In the genomic region with DNA sequence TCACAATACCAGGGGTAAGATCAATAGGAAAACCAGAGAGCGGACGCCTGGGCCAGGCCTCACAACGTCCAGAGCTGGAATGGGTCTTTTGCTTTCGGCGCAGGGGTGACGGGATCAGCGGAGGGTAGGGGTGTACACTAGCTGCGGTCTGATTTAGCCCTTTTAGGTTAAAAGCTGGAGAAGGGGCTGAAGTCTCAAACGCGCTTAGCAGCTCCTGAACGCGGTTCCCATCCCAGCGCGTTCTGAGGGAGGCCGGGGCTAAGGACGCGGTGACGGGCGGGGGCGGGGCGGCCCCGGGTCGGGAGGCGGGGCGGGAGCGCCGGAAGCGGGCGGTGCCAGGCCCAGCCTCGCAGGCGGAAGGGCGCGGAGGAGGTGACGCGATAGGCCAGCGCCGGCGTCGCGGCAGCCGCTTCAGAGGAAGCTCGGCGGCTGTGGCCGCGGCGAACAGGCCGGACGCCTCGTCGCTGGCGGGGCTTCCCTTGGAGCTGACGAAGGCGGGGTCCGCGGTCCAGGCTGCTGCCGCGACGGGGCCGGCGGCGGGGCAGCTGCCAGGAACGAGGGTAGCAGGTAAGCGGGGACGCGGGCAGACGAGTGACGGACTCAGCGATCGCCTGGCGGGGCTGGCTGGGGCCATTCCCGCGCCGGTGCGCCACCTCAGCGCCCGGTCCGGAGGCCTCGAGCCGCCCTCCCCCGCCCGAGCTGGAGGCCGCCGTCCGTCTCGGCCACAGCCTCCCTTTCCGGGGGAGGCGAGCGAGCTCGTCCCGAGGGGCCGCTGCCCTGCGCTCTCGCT, we compare ENCODE assay signal across 1 cellular context.
TF ChIP-seq lines count a peak whose summit lies in the region.

Gene SENP5, plus strand, starts transcription at position 414 of the 790 bp plus-strand sequence. CDS start 17,262 bp downstream, outside the sequence.

TF ChIP-seq in HEK293, 187 proteins besides CTCF, POLR2A, EP300 and RAD21 (continued from another document):
- TF ChIP-seq REST (tag by site-specific recombination; IDR thresholded peaks at IDR 0.05) (no peak), TRIM28 (IDR thresholded peaks at IDR 0.05; ENCODE audit: borderline replicate concordance, low read length) (no peak), ZNF521 (tag by site-specific recombination; IDR thresholded peaks at IDR 0.05) (no peak), ZNF423 (tag by site-specific recombination; IDR thresholded peaks at IDR 0.05) (no peak), GLI2 (tag by site-specific recombination; IDR thresholded peaks at IDR 0.05; ENCODE audit: borderline replicate concordance, low read depth) (no peak), ZNF747 (tag by site-specific recombination; IDR thresholded peaks at IDR 0.05) (no peak), ZNF777 (tag by site-specific recombination; IDR thresholded peaks at IDR 0.05; ENCODE audit: borderline replicate concordance) (no peak), ZNF114 (tag by site-specific recombination; IDR thresholded peaks at IDR 0.05) (no peak), ZNF514 (tag by site-specific recombination; IDR thresholded peaks at IDR 0.05) (no peak), ZNF133 (tag by site-specific recombination; IDR thresholded peaks at IDR 0.05) (no peak), ZNF610 (tag by site-specific recombination; IDR thresholded peaks at IDR 0.05; ENCODE audit: borderline replicate concordance) (no peak), SP3 (tag by site-specific recombination; IDR thresholded peaks at IDR 0.05) (peak; percentile 29; the same call in 1 of the 2 replicates), KLF9 (tag by site-specific recombination; IDR thresholded peaks at IDR 0.05; ENCODE audit: low read depth) (peak; percentile 29; the same call in 1 of the 2 replicates), SP2 (tag by site-specific recombination; IDR thresholded peaks at IDR 0.05) (no peak), IKZF3 (tag by site-specific recombination; IDR thresholded peaks at IDR 0.05) (no peak), ZNF174 (tag by site-specific recombination; IDR thresholded peaks at IDR 0.05) (no peak), ZNF10 (tag by site-specific recombination; IDR thresholded peaks at IDR 0.05) (no peak), ZNF19 (tag by site-specific recombination; IDR thresholded peaks at IDR 0.05; ENCODE audit: low read depth) (no peak), ZBTB7A (tag by site-specific recombination; IDR thresholded peaks at IDR 0.05; ENCODE audit: low read depth) (no peak), ZNF561 (tag by site-specific recombination; IDR thresholded peaks at IDR 0.05; ENCODE audit: borderline replicate concordance) (no peak), ZNF555 (tag by site-specific recombination; conservative IDR thresholded peaks at IDR 0.05) (no peak), KLF16 (tag by site-specific recombination; IDR thresholded peaks at IDR 0.05) (no peak), KLF8 (tag by site-specific recombination; IDR thresholded peaks at IDR 0.05) (no peak), ZNF621 (tag by site-specific recombination; IDR thresholded peaks at IDR 0.05) (no peak), ZNF473 (tag by site-specific recombination; IDR thresholded peaks at IDR 0.05) (no peak), AEBP2 (tag by site-specific recombination; IDR thresholded peaks at IDR 0.05; ENCODE audit: borderline replicate concordance) (no peak), ZNF341 (tag by site-specific recombination; IDR thresholded peaks at IDR 0.05; ENCODE audit: low read depth) (no peak), ZNF146 (tag by site-specific recombination; IDR thresholded peaks at IDR 0.05) (no peak), ZNF169 (tag by site-specific recombination; IDR thresholded peaks at IDR 0.05) (no peak), ZSCAN30 (tag by site-specific recombination; IDR thresholded peaks at IDR 0.05) (peak; percentile 86), ZEB2 (tag by site-specific recombination; IDR thresholded peaks at IDR 0.05) (peak; percentile 49; the same call in 1 of the 2 replicates), ZNF112 (tag by site-specific recombination; IDR thresholded peaks at IDR 0.05) (no peak), SALL2 (tag by site-specific recombination; IDR thresholded peaks at IDR 0.05; ENCODE audit: borderline replicate concordance) (no peak), ZBTB1 (tag by site-specific recombination; IDR thresholded peaks at IDR 0.05) (no peak)
- TF ChIP-seq, protein P1, sequence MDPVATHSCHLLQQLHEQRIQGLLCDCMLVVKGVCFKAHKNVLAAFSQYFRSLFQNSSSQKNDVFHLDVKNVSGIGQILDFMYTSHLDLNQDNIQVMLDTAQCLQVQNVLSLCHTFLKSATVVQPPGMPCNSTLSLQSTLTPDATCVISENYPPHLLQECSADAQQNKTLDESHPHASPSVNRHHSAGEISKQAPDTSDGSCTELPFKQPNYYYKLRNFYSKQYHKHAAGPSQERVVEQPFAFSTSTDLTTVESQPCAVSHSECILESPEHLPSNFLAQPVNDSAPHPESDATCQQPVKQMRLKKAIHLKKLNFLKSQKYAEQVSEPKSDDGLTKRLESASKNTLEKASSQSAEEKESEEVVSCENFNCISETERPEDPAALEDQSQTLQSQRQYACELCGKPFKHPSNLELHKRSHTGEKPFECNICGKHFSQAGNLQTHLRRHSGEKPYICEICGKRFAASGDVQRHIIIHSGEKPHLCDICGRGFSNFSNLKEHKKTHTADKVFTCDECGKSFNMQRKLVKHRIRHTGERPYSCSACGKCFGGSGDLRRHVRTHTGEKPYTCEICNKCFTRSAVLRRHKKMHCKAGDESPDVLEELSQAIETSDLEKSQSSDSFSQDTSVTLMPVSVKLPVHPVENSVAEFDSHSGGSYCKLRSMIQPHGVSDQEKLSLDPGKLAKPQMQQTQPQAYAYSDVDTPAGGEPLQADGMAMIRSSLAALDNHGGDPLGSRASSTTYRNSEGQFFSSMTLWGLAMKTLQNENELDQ (tag by site-specific recombination; IDR thresholded peaks at IDR 0.05; ENCODE audit: low read depth) = no peak
- TF ChIP-seq, protein P2, sequence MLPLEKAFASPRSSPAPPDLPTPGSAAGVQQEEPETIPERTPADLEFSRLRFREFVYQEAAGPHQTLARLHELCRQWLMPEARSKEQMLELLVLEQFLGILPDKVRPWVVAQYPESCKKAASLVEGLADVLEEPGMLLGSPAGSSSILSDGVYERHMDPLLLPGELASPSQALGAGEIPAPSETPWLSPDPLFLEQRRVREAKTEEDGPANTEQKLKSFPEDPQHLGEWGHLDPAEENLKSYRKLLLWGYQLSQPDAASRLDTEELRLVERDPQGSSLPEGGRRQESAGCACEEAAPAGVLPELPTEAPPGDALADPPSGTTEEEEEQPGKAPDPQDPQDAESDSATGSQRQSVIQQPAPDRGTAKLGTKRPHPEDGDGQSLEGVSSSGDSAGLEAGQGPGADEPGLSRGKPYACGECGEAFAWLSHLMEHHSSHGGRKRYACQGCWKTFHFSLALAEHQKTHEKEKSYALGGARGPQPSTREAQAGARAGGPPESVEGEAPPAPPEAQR (tag by site-specific recombination; IDR thresholded peaks at IDR 0.05) = no peak
- TF ChIP-seq, protein P3, sequence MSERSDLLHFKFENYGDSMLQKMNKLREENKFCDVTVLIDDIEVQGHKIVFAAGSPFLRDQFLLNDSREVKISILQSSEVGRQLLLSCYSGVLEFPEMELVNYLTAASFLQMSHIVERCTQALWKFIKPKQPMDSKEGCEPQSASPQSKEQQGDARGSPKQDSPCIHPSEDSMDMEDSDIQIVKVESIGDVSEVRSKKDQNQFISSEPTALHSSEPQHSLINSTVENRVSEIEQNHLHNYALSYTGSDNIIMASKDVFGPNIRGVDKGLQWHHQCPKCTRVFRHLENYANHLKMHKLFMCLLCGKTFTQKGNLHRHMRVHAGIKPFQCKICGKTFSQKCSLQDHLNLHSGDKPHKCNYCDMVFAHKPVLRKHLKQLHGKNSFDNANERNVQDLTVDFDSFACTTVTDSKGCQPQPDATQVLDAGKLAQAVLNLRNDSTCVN (tag by site-specific recombination; optimal IDR thresholded peaks at IDR 0.05) = peak; percentile 85
